8 cellular contexts compared by ENCODE assay signal in the genomic region with DNA sequence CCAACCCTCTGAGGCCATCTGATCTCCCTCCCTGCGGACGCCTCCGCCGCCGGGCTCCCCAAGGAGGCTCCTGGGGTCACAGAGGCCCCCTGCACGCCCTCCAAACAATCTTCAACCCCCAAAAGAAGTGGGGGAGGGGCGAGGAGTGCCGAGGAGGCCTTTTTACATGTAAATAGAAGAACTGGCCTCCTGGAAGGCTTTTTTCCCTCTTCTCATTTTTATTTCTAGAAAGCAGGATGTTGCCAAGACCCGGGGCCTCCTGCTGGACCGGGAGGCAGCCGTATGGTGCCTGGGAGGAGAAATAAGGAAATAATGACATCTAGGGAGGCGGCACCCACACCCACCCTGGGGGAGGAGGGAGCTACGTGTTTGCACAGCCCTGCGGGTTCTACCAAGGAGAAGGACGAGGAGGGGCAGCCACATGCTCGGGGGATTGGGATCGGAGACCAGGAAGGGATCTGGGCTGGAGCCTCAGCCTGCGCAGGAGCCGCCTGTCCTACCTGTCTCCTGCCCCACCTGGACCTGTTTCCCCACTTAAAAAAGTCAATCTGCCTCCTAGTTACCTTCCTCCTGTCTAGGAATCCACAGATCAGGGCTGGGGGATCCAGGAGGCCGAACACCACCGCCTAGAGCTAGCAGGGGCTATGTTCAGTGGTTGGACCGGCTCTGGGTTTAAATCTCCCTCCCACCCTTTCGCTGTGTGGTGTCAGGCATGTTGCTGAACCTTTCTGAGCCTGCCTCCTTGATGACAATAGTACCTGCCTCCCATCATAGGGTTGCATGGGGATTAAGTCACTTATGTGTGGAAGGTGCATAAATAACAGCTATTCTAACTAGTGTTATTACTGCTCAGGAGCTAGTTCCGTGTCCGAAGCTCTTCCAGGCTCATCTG.
A peak's percentile ranks its signal among the peaks of the same experiment; 100 is the strongest.
DNase-seq lines count a peak whose midpoint lies in the region; ATAC-seq lines count a peak whose summit lies in the region.
"Had no signal": no experiment of that assay in that cellular context is flagged by ENCODE, and none has a peak within 500 bp of the region (broad histone marks: within the 10 kb centered on the region; RNA-seq: fewer than 3 reads in every experiment).

No MANE protein-coding gene starts in this region.

- H3K27me3 ChIP-seq in NT2/D1 (ENCODE audit: insufficient read depth, insufficient read length) = peaks cover 18% of the 10 kb centered on the region
- H3K27me3 ChIP-seq in right cardiac atrium (ENCODE audit: control insufficient read depth, insufficient read depth) = no peaks in the 10 kb centered on the region
- H3K27me3 ChIP-seq in stomach smooth muscle (ENCODE audit: control insufficient read depth in 1 of 2, insufficient read depth in 2 of 2, low read length in 2 of 2) = no peaks in the 10 kb centered on the region

- intact Hi-C loops in right cardiac atrium (cut with DNase I) = no loop called here

- peak; percentile 54 to 75 for ATAC-seq in right cardiac atrium
- no peak for ATAC-seq in GM21360 (IDR thresholded peaks at IDR 0.05; ENCODE audit: unreplicated experiment)

- H3K27ac ChIP-seq in right cardiac atrium (ENCODE audit: low read length) (no peak overlapping the region), stomach smooth muscle (ENCODE audit: low read length) (peak overlapping the region; percentile 37)

- peak; percentile 78 for DNase-seq in HuH-7.5 (ENCODE audit: low spot score)
- peak; percentile 78 for DNase-seq in NT2/D1 (ENCODE audit: low read depth, low spot score)
- peak in 2 of 3 donors; percentile 40 to 78 for DNase-seq in right cardiac atrium
- no peak for DNase-seq in SHP77 treated with DMSO at 0.1 percent for 48 hours (lab: John Stamatoyannopoulos, UW)
- no peak for DNase-seq in activated T-cell treated with anti-CD3 and anti-CD28 coated beads, Interleukin-2, amount 50 U/mL, for 48 hours
- DNase-seq: T-helper 1 cell had no signal

- no peaks in the 10 kb centered on the region for H3K9me3 ChIP-seq in NT2/D1 (ENCODE audit: insufficient read depth, low read length)
- no peaks in the 10 kb centered on the region for H3K9me3 ChIP-seq in right cardiac atrium (ENCODE audit: control insufficient read depth, low read length)
- H3K9me3 ChIP-seq in stomach smooth muscle (ENCODE audit: control insufficient read depth in 2 of 2, low read length in 2 of 2) = no peaks in the 10 kb centered on the region

- H3K4me3 ChIP-seq in NT2/D1 (ENCODE audit: insufficient read length, low read depth) (peak overlapping the region; percentile 9), right cardiac atrium (ENCODE audit: low read length) (no peak overlapping the region), stomach smooth muscle (ENCODE audit: low read length in 2 of 2) (no peak overlapping the region)

- no peaks in the 10 kb centered on the region for H3K36me3 ChIP-seq in NT2/D1 (ENCODE audit: insufficient read depth, insufficient read length, low read length)
- H3K36me3 ChIP-seq in stomach smooth muscle (ENCODE audit: control insufficient read depth in 2 of 2, insufficient read depth in 2 of 2, low read length in 2 of 2) = peaks cover 0 to 4% of the 10 kb centered on the region in 2 donors

- peaks cover 39% of the 10 kb centered on the region for H3K4me1 ChIP-seq in NT2/D1 (ENCODE audit: insufficient read depth, insufficient read length)
- H3K4me1 ChIP-seq in right cardiac atrium (ENCODE audit: control insufficient read depth, insufficient read depth, low read length) = no peaks in the 10 kb centered on the region
- peaks cover 20% of the 10 kb centered on the region for H3K4me1 ChIP-seq in stomach smooth muscle (ENCODE audit: control insufficient read depth, insufficient read depth, low read length)

- H3K9ac ChIP-seq in NT2/D1 (ENCODE audit: insufficient read length, low read depth) (peak overlapping the region; percentile 68), stomach smooth muscle (ENCODE audit: low read length in 2 of 2) (peak overlapping the region in 1 of 2 donors; percentile 14)

- 57% methylated on average over 25 of the region's 25 CpGs for WGBS in right cardiac atrium

Comparison
In these comparisons a context has a peak if more than half of its experiments do, and no peak if none do; other contexts are left out.
1. DNase-seq: peak in HuH-7.5 (single experiment), NT2/D1 (single experiment) and right cardiac atrium (2 of 3); none in SHP77 treated with DMSO at 0.1 percent for 48 hours (single experiment) and activated T-cell treated with anti-CD3 and anti-CD28 coated beads, Interleukin-2, amount 50 U/mL, for 48 hours (0 of 2).